25 cellular contexts compared by ENCODE assay signal in the genomic region with DNA sequence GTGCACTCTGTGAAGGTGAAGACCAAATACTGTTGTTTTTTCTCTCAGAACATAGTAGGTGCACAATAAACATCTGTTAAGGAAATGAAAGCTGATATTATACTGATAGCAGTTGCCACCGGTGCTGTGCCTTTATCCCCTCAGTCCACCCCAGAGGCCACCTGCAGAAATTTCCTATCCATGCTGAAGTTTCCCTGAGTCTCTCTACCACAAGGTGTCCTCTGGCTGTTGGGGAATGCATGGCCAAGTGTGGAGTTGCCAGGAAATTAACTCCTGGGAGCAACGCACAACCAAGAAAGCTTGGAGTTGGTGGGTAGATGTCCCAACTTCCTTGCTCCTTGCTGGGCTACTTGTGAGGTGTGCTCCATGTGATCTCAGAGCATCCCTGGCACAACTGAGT.
"Had no signal": no experiment of that assay in that cellular context is flagged by ENCODE, and none has a peak within 500 bp of the region (broad histone marks: within the 10 kb centered on the region; RNA-seq: fewer than 3 reads in every experiment).

No MANE protein-coding gene starts in this region.

- H3K9me3 Mint-ChIP-seq: activated naive CD4-positive, alpha-beta T cell treated with anti-CD3 and anti-CD28 coated beads for 36 hours; activated T-cell treated with anti-CD3 and anti-CD28 coated beads, Interleukin-2, amount 50 U/mL, for 4 hours; central memory CD8-positive, alpha-beta T cell had no signal

- H3K4me3 Mint-ChIP-seq: activated CD8-positive, alpha-beta memory T cell treated with anti-CD3 and anti-CD28 coated beads, Interleukin-2, amount 10 ng/mL, durations not matched to agents 7 days and 5 days; activated naive CD4-positive, alpha-beta T cell treated with anti-CD3 and anti-CD28 coated beads for 36 hours; activated naive CD8-positive, alpha-beta T cell; activated T-cell treated with anti-CD3 and anti-CD28 coated beads, Interleukin-2, amount 50 U/mL, for 4 hours; brain; central memory CD8-positive, alpha-beta T cell had no signal

- ATAC-seq: activated CD4-positive, CD25-positive, alpha-beta regulatory T cell treated with anti-CD3 and anti-CD28 coated beads, Interleukin-2, amount 50 U/mL, for 24 hours; activated CD8-positive, alpha-beta memory T cell treated with anti-CD3 and anti-CD28 coated beads, Interleukin-2, amount 10 ng/mL, durations not matched to agents 7 days and 5 days; activated T-cell treated with anti-CD3 and anti-CD28 coated beads, Interleukin-2, amount 50 U/mL, for 4 hours had no signal

- H3K27me3 Mint-ChIP-seq: activated CD8-positive, alpha-beta memory T cell treated with anti-CD3 and anti-CD28 coated beads, Interleukin-2, amount 10 ng/mL, durations not matched to agents 7 days and 5 days; brain; central memory CD8-positive, alpha-beta T cell had no signal

- DNase-seq: activated CD4-positive, alpha-beta T cell treated with anti-CD3 and anti-CD28 coated beads for 4 hours; activated CD8-positive, alpha-beta memory T cell treated with anti-CD3 and anti-CD28 coated beads, Interleukin-2, amount 10 ng/mL, durations not matched to agents 7 days and 5 days; activated gamma-delta T cell; activated naive CD4-positive, alpha-beta T cell treated with anti-CD3 and anti-CD28 coated beads for 36 hours; activated T-cell treated with anti-CD3 and anti-CD28 coated beads, Interleukin-2, amount 50 U/mL, for 4 hours; amygdala; NCI-H1105; NCI-H1436; NCI-H1694 treated with DMSO at 0.1 percent for 48 hours; NCI-H2029 treated with DMSO at 0.1 percent for 48 hours; NCI-H345; NCI-H510A; NCI-H69; NK-92 treated with Interleukin-12 subunit alpha and Interleukin-12 subunit beta, amount 100 ng/mL, for 24 hours; OCI-M1; Peyer's patch; Right ventricle myocardium superior; SJCRH30; SK-N-SH; T-helper 1 cell; WERI-Rb-1 had no signal

- H3K4me3 ChIP-seq: Peyer's patch, SJCRH30 had no signal

- H3K36me3 Mint-ChIP-seq: activated CD8-positive, alpha-beta memory T cell treated with anti-CD3 and anti-CD28 coated beads, Interleukin-2, amount 10 ng/mL, durations not matched to agents 7 days and 5 days; activated naive CD8-positive, alpha-beta T cell had no signal

- H3K4me1 Mint-ChIP-seq: activated CD8-positive, alpha-beta memory T cell treated with anti-CD3 and anti-CD28 coated beads, Interleukin-2, amount 10 ng/mL, durations not matched to agents 7 days and 5 days; brain; central memory CD8-positive, alpha-beta T cell had no signal

- H3K27ac Mint-ChIP-seq: activated CD8-positive, alpha-beta memory T cell treated with anti-CD3 and anti-CD28 coated beads, Interleukin-2, amount 10 ng/mL, durations not matched to agents 7 days and 5 days; activated naive CD4-positive, alpha-beta T cell treated with anti-CD3 and anti-CD28 coated beads for 36 hours; activated naive CD8-positive, alpha-beta T cell; brain had no signal
